In genomic region chr16:67862623-67863583, GRCh38 we compare ENCODE assay signal across 1 cellular context.
TF ChIP-seq lines count a peak whose summit lies in the region.

No MANE protein-coding gene starts in this region.

TF ChIP-seq in A549, 52 proteins besides CTCF, POLR2A, EP300 and RAD21 (continued from another document):
- no peak for TF ChIP-seq PHF8 (IDR thresholded peaks at IDR 0.05; ENCODE audit: borderline replicate concordance, low read depth)
- TF ChIP-seq HEYL (CRISPR knock-in tag; IDR thresholded peaks at IDR 0.05): no peak
- no peak for TF ChIP-seq ZSCAN20 (CRISPR knock-in tag; IDR thresholded peaks at IDR 0.05)
- no peak for TF ChIP-seq ZFP36 (IDR thresholded peaks at IDR 0.05; ENCODE audit: borderline replicate concordance, partially characterized antibody)
- TF ChIP-seq CBX2 (IDR thresholded peaks at IDR 0.05; ENCODE audit: borderline replicate concordance, low read depth): no peak
